In genomic region chr3:194084284-194084683, GRCh38 we compare ENCODE assay signal across 1 cellular context.
TF ChIP-seq lines count a peak whose summit lies in the region.

No MANE protein-coding gene starts in this region.

TF ChIP-seq in GM12878, 131 proteins besides CTCF, POLR2A, EP300 and RAD21 (continued from another document):
- TF ChIP-seq PRDM15 (CRISPR knock-in tag; IDR thresholded peaks at IDR 0.05), result no peak
- no peak for TF ChIP-seq HCFC1 (IDR thresholded peaks at IDR 0.05; ENCODE audit: low read length)
- TF ChIP-seq TCF3 (IDR thresholded peaks at IDR 0.05; ENCODE audit: borderline replicate concordance, insufficient read depth, low read depth, low read length), result peak; percentile 68; the same call in 1 of the 2 replicates
- peak; percentile 75 for TF ChIP-seq SPI1 (IDR thresholded peaks at IDR 0.05; ENCODE audit: borderline replicate concordance, insufficient read depth, low read depth, low read length)
- no peak for TF ChIP-seq ELK1 (IDR thresholded peaks at IDR 0.05; ENCODE audit: low read depth, low read length)
- no peak for TF ChIP-seq SRF (IDR thresholded peaks at IDR 0.05; ENCODE audit: low read depth in 2 of 2, low read length in 2 of 2)
- no peak for TF ChIP-seq DPF2 (IDR thresholded peaks at IDR 0.05)
